ENCODE assay signal across 17 cellular contexts in genomic region chr9:108351571-108351970, GRCh38.
DNase-seq lines count a peak whose midpoint lies in the region; ATAC-seq, FAIRE-seq and TF ChIP-seq lines count a peak whose summit lies in the region.
"Had no signal": no experiment of that assay in that cellular context is flagged by ENCODE, and none has a peak within 500 bp of the region (broad histone marks: within the 10 kb centered on the region; RNA-seq: fewer than 3 reads in every experiment).

No MANE protein-coding gene starts in this region.

- peaks cover 8% of the 10 kb centered on the region for H3K4me1 Mint-ChIP-seq in Calu3 (ENCODE audit: low read depth, unreplicated experiment)
- H3K4me1 Mint-ChIP-seq in stimulated activated naive B cell treated with anti-CD40 and anti-IgM and Interleukin-4, amounts not matched to agents 10 μg/mL and 1 μg/mL and 100 μg/mL, for 72 hours, result no peaks in the 10 kb centered on the region
- H3K4me1 Mint-ChIP-seq: CD4-positive, CD25-positive, alpha-beta regulatory T cell had no signal

- dilution Hi-C loops in keratinocyte (cut with MboI; ENCODE audit: extremely low pct_ligation_motif_present, low sequenced_read_pairs), result no loop called here

- BruUV-seq in Calu3 (replicated peaks; lab: Mats Ljungman, UMichigan), result no TSS peak

- H3K27ac Mint-ChIP-seq in Calu3 (ENCODE audit: unreplicated experiment), result no peak overlapping the region
- H3K27ac Mint-ChIP-seq in stimulated activated naive B cell treated with anti-CD40 and anti-IgM and Interleukin-4, amounts not matched to agents 10 μg/mL and 1 μg/mL and 100 μg/mL, for 72 hours, result no peak overlapping the region
- H3K27ac Mint-ChIP-seq: CD4-positive, CD25-positive, alpha-beta regulatory T cell had no signal

- H3K79me2 ChIP-seq in Karpas-422 (ENCODE audit: low read length), result no peaks in the 10 kb centered on the region
- H3K79me2 ChIP-seq in keratinocyte (ENCODE audit: control insufficient read depth, insufficient read depth, low read length), result no peaks in the 10 kb centered on the region

- H3K9me3 Mint-ChIP-seq in Calu3 (ENCODE audit: low read depth, unreplicated experiment), result no peaks in the 10 kb centered on the region
- peaks cover 0 to 2% of the 10 kb centered on the region in 2 donors for H3K9me3 Mint-ChIP-seq in stimulated activated naive B cell treated with anti-CD40 and anti-IgM and Interleukin-4, amounts not matched to agents 10 μg/mL and 1 μg/mL and 100 μg/mL, for 72 hours

- H3K4me2 ChIP-seq in Karpas-422 (ENCODE audit: low read depth, low read length, poor library complexity, severe bottlenecking) (no peak overlapping the region), keratinocyte (ENCODE audit: control insufficient read depth, extremely low read depth, insufficient read depth, low read depth, low read length) (peak overlapping the region; percentile 42)
- H3K4me2 ChIP-seq: BLaER1 had no signal

- H3K4me3 ChIP-seq in Karpas-422 (ENCODE audit: low read length), result no peak overlapping the region
- no peak overlapping the region for H3K4me3 ChIP-seq in epithelial cell of esophagus (ENCODE audit: low read length)
- H3K4me3 ChIP-seq in keratinocyte (ENCODE audit: control insufficient read depth in 2 of 3, extremely low read depth in 1 of 3, insufficient read depth in 2 of 3, low read depth in 1 of 3, low read length in 3 of 3), result no peak overlapping the region
- H3K4me3 ChIP-seq: BLaER1, GM12878, HAP-1 had no signal

- H3K4me3 Mint-ChIP-seq in Calu3 (ENCODE audit: low read depth, unreplicated experiment), result no peak overlapping the region
- no peak overlapping the region for H3K4me3 Mint-ChIP-seq in stimulated activated naive B cell treated with anti-CD40 and anti-IgM and Interleukin-4, amounts not matched to agents 10 μg/mL and 1 μg/mL and 100 μg/mL, for 72 hours
- H3K4me3 Mint-ChIP-seq: CD4-positive, CD25-positive, alpha-beta regulatory T cell had no signal

- H3K9me3 ChIP-seq in Karpas-422 (ENCODE audit: low read length), result no peaks in the 10 kb centered on the region
- H3K9me3 ChIP-seq in keratinocyte (ENCODE audit: control insufficient read depth, low read depth, low read length), result no peaks in the 10 kb centered on the region
- H3K9me3 ChIP-seq: BLaER1, HAP-1 had no signal

- no peak overlapping the region for H3K27ac ChIP-seq in Karpas-422 (ENCODE audit: low read length)
- peak overlapping the region; percentile 48 for H3K27ac ChIP-seq in keratinocyte (ENCODE audit: control insufficient read depth, insufficient read depth, low read length)
- H3K27ac ChIP-seq: BLaER1 had no signal

- TF ChIP-seq CTCF in Calu3 (IDR thresholded peaks at IDR 0.05; ENCODE audit: unreplicated experiment) (no peak), epithelial cell of esophagus (IDR thresholded peaks at IDR 0.05; ENCODE audit: insufficient read depth, low read depth, low read length, missing control alignments) (no peak), keratinocyte (optimal IDR thresholded peaks at IDR 0.05 in 1 of 3, IDR thresholded peaks at IDR 0.05 in 1 of 3, conservative IDR thresholded peaks at IDR 0.05 in 1 of 3; ENCODE audit: extremely low read depth in 1 of 3, insufficient read depth in 2 of 3, low read length in 3 of 3) (no peak)

- no peaks in the 10 kb centered on the region for H3K9me1 ChIP-seq in keratinocyte (ENCODE audit: control insufficient read depth, extremely low read depth, insufficient read depth, low read length)

- H4K20me1 ChIP-seq in Karpas-422 (ENCODE audit: insufficient read depth, low read depth, low read length) (no peaks in the 10 kb centered on the region), keratinocyte (ENCODE audit: control insufficient read depth, extremely low read depth, insufficient read depth, low read length) (no peaks in the 10 kb centered on the region)
- H4K20me1 ChIP-seq: BLaER1 had no signal

- H3K36me3 Mint-ChIP-seq in Calu3 (ENCODE audit: insufficient read depth, unreplicated experiment), result no peaks in the 10 kb centered on the region
- H3K36me3 Mint-ChIP-seq in stimulated activated naive B cell treated with anti-CD40 and anti-IgM and Interleukin-4, amounts not matched to agents 10 μg/mL and 1 μg/mL and 100 μg/mL, for 72 hours, result no peaks in the 10 kb centered on the region

- intact Hi-C loops in Calu3 (cut with micrococcal nuclease; ENCODE audit: unreplicated experiment), result no loop called here

- no peaks in the 10 kb centered on the region for H3K36me3 ChIP-seq in Karpas-422 (ENCODE audit: insufficient read depth, low read length)
- H3K36me3 ChIP-seq in keratinocyte (ENCODE audit: control insufficient read depth in 2 of 2, extremely low read depth in 1 of 2, insufficient read depth in 2 of 2, low read length in 2 of 2), result no peaks in the 10 kb centered on the region
- H3K36me3 ChIP-seq: BLaER1, HAP-1 had no signal

- H3K9ac ChIP-seq in Karpas-422 (ENCODE audit: low read length) (no peak overlapping the region), keratinocyte (ENCODE audit: control insufficient read depth, extremely low read depth, insufficient read depth, low read length) (no peak overlapping the region)
- H3K9ac ChIP-seq: BLaER1 had no signal

- H3K27me3 Mint-ChIP-seq in Calu3 (ENCODE audit: unreplicated experiment), result no peaks in the 10 kb centered on the region
- H3K27me3 Mint-ChIP-seq in stimulated activated naive B cell treated with anti-CD40 and anti-IgM and Interleukin-4, amounts not matched to agents 10 μg/mL and 1 μg/mL and 100 μg/mL, for 72 hours, result peaks cover 0 to 11% of the 10 kb centered on the region in 2 donors
- H3K27me3 Mint-ChIP-seq: CD4-positive, CD25-positive, alpha-beta regulatory T cell had no signal

- DNase-seq in Calu3 (peak; percentile 1), Karpas-422 (peak; percentile 6), epithelial cell of esophagus (ENCODE audit: low read depth) (peak; percentile 93), keratinocyte (ENCODE audit: low read depth, low spot score) (no peak), NCI-H146 treated with DMSO at 0.1 percent for 48 hours (lab: John Stamatoyannopoulos, UW; ENCODE audit: unreplicated experiment) (no peak), C1 segment of cervical spinal cord (lab: John Stamatoyannopoulos, UW) (no peak)
- no peak for DNase-seq in stimulated activated naive B cell treated with anti-CD40 and anti-IgM and Interleukin-4, amounts not matched to agents 10 μg/mL and 1 μg/mL and 100 μg/mL, for 72 hours
- DNase-seq: 8988T; AML-193; CD4-positive, CD25-positive, alpha-beta regulatory T cell; DMS 273 treated with DMSO at 0.1 percent for 48 hours; GOT3 had no signal

- H2AFZ ChIP-seq in Karpas-422 (ENCODE audit: low read length) (no peak overlapping the region), keratinocyte (ENCODE audit: control insufficient read depth, low read length) (peak overlapping the region; percentile 43)

- ATAC-seq in HG02571 (IDR thresholded peaks at IDR 0.05; ENCODE audit: unreplicated experiment), result no peak
- no peak for ATAC-seq in stimulated activated naive B cell treated with anti-CD40 and anti-IgM and Interleukin-4, amounts not matched to agents 10 μg/mL and 1 μg/mL and 100 μg/mL, for 72 hours (replicated peaks)
- ATAC-seq: GM12878 had no signal

- CTCF ChIA-PET in Calu3 (lab: Charles Lee), result interaction anchor here (0.9 kb wide), 1 partner anchor 79 kb away, joined by 3 read pairs; no protein-coding TSS in a partner anchor

- H3K27me3 ChIP-seq in Karpas-422 (ENCODE audit: low read length), result no peaks in the 10 kb centered on the region
- H3K27me3 ChIP-seq in keratinocyte (ENCODE audit: control insufficient read depth, extremely low read depth, insufficient read depth, low read length), result no peaks in the 10 kb centered on the region
- H3K27me3 ChIP-seq: BLaER1 had no signal

- FAIRE-seq in keratinocyte (lab: Jason Lieb, UNC), result peak; percentile 92
- FAIRE-seq: GM12878, GM18507 had no signal

- H3K9me2 ChIP-seq in Karpas-422 (replicated peaks; ENCODE audit: insufficient read depth, low read length), result no peaks in the 10 kb centered on the region

- no peaks in the 10 kb centered on the region for H3K4me1 ChIP-seq in Karpas-422 (ENCODE audit: low read length)
- peaks cover 17% of the 10 kb centered on the region for H3K4me1 ChIP-seq in keratinocyte (ENCODE audit: control insufficient read depth, extremely low read depth, insufficient read depth, low read length)
- H3K4me1 ChIP-seq: BLaER1, HAP-1 had no signal

Comparison
In these comparisons a context has a peak if more than half of its experiments do, and no peak if none do; other contexts are left out.
1. DNase-seq: peak in Calu3 (single experiment), Karpas-422 (single experiment) and epithelial cell of esophagus (single experiment); none in keratinocyte (single experiment), NCI-H146 treated with DMSO at 0.1 percent for 48 hours (single experiment), stimulated activated naive B cell treated with anti-CD40 and anti-IgM and Interleukin-4, amounts not matched to agents 10 μg/mL and 1 μg/mL and 100 μg/mL, for 72 hours (single experiment) and C1 segment of cervical spinal cord (0 of 14).